ENCODE assay signal across 1 cellular context in the genomic region with DNA sequence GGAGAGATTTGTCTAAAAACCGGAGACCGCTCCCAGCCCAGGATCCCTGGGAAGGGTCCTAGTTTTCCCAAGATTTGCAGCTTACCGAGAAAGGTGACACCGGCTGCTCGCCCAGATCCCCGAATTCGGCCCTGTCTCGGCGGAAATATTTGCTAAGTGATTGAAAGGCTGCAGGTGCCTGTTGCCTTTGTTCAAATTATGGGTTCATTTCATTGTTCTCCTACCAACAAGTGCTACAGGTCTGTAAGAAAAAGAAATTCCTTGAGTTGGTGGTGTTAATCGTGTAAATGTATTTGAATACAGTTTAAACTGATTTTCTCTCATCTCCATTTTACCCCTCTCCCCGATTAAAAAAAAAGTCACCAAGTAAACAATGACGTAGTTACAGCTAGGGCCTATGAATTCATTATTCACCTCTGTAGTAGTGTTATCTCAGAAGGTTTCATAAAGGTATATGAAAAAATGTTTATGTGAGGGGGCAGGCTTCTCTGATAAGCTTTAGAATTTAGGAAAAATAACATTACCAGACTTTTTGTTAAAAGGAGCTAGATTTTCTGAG.
TF ChIP-seq lines count a peak whose summit lies in the region.

No MANE protein-coding gene starts in this region.

TF ChIP-seq in HEK293, 187 proteins besides CTCF, POLR2A, EP300 and RAD21 (continued from another document and continues in another):
- TF ChIP-seq, protein P1, sequence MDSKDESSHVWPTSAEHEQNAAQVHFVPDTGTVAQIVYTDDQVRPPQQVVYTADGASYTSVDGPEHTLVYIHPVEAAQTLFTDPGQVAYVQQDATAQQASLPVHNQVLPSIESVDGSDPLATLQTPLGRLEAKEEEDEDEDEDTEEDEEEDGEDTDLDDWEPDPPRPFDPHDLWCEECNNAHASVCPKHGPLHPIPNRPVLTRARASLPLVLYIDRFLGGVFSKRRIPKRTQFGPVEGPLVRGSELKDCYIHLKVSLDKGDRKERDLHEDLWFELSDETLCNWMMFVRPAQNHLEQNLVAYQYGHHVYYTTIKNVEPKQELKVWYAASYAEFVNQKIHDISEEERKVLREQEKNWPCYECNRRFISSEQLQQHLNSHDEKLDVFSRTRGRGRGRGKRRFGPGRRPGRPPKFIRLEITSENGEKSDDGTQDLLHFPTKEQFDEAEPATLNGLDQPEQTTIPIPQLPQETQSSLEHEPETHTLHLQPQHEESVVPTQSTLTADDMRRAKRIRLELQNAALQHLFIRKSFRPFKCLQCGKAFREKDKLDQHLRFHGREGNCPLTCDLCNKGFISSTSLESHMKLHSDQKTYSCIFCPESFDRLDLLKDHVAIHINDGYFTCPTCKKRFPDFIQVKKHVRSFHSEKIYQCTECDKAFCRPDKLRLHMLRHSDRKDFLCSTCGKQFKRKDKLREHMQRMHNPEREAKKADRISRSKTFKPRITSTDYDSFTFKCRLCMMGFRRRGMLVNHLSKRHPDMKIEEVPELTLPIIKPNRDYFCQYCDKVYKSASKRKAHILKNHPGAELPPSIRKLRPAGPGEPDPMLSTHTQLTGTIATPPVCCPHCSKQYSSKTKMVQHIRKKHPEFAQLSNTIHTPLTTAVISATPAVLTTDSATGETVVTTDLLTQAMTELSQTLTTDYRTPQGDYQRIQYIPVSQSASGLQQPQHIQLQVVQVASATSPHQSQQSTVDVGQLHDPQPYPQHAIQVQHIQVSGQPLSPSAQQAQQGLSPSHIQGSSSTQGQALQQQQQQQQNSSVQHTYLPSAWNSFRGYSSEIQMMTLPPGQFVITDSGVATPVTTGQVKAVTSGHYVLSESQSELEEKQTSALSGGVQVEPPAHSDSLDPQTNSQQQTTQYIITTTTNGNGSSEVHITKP (tag by site-specific recombination; IDR thresholded peaks at IDR 0.05), result peak; percentile 44
- TF ChIP-seq, protein P2, sequence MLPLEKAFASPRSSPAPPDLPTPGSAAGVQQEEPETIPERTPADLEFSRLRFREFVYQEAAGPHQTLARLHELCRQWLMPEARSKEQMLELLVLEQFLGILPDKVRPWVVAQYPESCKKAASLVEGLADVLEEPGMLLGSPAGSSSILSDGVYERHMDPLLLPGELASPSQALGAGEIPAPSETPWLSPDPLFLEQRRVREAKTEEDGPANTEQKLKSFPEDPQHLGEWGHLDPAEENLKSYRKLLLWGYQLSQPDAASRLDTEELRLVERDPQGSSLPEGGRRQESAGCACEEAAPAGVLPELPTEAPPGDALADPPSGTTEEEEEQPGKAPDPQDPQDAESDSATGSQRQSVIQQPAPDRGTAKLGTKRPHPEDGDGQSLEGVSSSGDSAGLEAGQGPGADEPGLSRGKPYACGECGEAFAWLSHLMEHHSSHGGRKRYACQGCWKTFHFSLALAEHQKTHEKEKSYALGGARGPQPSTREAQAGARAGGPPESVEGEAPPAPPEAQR (tag by site-specific recombination; IDR thresholded peaks at IDR 0.05), result no peak
- TF ChIP-seq ZNF146 (tag by site-specific recombination; IDR thresholded peaks at IDR 0.05) (no peak), YY2 (tag by site-specific recombination; IDR thresholded peaks at IDR 0.05) (no peak), ZSCAN16 (tag by site-specific recombination; IDR thresholded peaks at IDR 0.05) (no peak), ZFP37 (tag by site-specific recombination; IDR thresholded peaks at IDR 0.05) (no peak), ZNF600 (tag by site-specific recombination; IDR thresholded peaks at IDR 0.05) (no peak), ZFP3 (tag by site-specific recombination; IDR thresholded peaks at IDR 0.05; ENCODE audit: low read depth) (no peak), ZNF626 (tag by site-specific recombination; IDR thresholded peaks at IDR 0.05) (no peak), ZNF629 (tag by site-specific recombination; IDR thresholded peaks at IDR 0.05) (peak; percentile 81), ZXDB (tag by site-specific recombination; IDR thresholded peaks at IDR 0.05) (0 out of 2 replicates have a peak, but pooled peaks have one; percentile 4), ZNF404 (tag by site-specific recombination; IDR thresholded peaks at IDR 0.05) (no peak), KLF1 (tag by site-specific recombination; IDR thresholded peaks at IDR 0.05) (no peak), ZNF341 (tag by site-specific recombination; IDR thresholded peaks at IDR 0.05; ENCODE audit: low read depth) (no peak), HOXA7 (CRISPR knock-in tag; IDR thresholded peaks at IDR 0.05; ENCODE audit: borderline replicate concordance) (no peak), ZNF560 (tag by site-specific recombination; IDR thresholded peaks at IDR 0.05; ENCODE audit: borderline replicate concordance) (no peak), ZNF501 (tag by site-specific recombination; IDR thresholded peaks at IDR 0.05) (peak; percentile 40; the same call in 1 of the 2 replicates), ZNF24 (tag by site-specific recombination; IDR thresholded peaks at IDR 0.05) (peak; percentile 75; the same call in 1 of the 2 replicates), HOXD13 (CRISPR knock-in tag; IDR thresholded peaks at IDR 0.05; ENCODE audit: borderline replicate concordance) (no peak), ZNF510 (tag by site-specific recombination; IDR thresholded peaks at IDR 0.05; ENCODE audit: insufficient replicate concordance) (no peak), ZNF561 (tag by site-specific recombination; IDR thresholded peaks at IDR 0.05; ENCODE audit: borderline replicate concordance) (0 out of 2 replicates have a peak, but pooled peaks have one; percentile 49), ZNF37A (tag by site-specific recombination; IDR thresholded peaks at IDR 0.05) (no peak), ZSCAN23 (tag by site-specific recombination; IDR thresholded peaks at IDR 0.05) (no peak), ZNF16 (tag by site-specific recombination; IDR thresholded peaks at IDR 0.05; ENCODE audit: low read depth) (no peak), ZNF114 (tag by site-specific recombination; IDR thresholded peaks at IDR 0.05) (no peak)
- TF ChIP-seq, protein P3, sequence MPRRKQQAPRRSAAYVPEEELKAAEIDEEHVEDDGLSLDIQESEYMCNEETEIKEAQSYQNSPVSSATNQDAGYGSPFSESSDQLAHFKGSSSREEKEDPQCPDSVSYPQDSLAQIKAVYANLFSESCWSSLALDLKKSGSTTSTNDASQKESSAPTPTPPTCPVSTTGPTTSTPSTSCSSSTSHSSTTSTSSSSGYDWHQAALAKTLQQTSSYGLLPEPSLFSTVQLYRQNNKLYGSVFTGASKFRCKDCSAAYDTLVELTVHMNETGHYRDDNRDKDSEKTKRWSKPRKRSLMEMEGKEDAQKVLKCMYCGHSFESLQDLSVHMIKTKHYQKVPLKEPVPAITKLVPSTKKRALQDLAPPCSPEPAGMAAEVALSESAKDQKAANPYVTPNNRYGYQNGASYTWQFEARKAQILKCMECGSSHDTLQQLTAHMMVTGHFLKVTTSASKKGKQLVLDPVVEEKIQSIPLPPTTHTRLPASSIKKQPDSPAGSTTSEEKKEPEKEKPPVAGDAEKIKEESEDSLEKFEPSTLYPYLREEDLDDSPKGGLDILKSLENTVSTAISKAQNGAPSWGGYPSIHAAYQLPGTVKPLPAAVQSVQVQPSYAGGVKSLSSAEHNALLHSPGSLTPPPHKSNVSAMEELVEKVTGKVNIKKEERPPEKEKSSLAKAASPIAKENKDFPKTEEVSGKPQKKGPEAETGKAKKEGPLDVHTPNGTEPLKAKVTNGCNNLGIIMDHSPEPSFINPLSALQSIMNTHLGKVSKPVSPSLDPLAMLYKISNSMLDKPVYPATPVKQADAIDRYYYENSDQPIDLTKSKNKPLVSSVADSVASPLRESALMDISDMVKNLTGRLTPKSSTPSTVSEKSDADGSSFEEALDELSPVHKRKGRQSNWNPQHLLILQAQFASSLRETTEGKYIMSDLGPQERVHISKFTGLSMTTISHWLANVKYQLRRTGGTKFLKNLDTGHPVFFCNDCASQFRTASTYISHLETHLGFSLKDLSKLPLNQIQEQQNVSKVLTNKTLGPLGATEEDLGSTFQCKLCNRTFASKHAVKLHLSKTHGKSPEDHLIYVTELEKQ (tag by site-specific recombination; IDR thresholded peaks at IDR 0.05; ENCODE audit: borderline replicate concordance), result no peak
- TF ChIP-seq, protein P4, sequence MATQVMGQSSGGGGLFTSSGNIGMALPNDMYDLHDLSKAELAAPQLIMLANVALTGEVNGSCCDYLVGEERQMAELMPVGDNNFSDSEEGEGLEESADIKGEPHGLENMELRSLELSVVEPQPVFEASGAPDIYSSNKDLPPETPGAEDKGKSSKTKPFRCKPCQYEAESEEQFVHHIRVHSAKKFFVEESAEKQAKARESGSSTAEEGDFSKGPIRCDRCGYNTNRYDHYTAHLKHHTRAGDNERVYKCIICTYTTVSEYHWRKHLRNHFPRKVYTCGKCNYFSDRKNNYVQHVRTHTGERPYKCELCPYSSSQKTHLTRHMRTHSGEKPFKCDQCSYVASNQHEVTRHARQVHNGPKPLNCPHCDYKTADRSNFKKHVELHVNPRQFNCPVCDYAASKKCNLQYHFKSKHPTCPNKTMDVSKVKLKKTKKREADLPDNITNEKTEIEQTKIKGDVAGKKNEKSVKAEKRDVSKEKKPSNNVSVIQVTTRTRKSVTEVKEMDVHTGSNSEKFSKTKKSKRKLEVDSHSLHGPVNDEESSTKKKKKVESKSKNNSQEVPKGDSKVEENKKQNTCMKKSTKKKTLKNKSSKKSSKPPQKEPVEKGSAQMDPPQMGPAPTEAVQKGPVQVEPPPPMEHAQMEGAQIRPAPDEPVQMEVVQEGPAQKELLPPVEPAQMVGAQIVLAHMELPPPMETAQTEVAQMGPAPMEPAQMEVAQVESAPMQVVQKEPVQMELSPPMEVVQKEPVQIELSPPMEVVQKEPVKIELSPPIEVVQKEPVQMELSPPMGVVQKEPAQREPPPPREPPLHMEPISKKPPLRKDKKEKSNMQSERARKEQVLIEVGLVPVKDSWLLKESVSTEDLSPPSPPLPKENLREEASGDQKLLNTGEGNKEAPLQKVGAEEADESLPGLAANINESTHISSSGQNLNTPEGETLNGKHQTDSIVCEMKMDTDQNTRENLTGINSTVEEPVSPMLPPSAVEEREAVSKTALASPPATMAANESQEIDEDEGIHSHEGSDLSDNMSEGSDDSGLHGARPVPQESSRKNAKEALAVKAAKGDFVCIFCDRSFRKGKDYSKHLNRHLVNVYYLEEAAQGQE (tag by site-specific recombination; IDR thresholded peaks at IDR 0.05), result no peak
- TF ChIP-seq, protein P5, sequence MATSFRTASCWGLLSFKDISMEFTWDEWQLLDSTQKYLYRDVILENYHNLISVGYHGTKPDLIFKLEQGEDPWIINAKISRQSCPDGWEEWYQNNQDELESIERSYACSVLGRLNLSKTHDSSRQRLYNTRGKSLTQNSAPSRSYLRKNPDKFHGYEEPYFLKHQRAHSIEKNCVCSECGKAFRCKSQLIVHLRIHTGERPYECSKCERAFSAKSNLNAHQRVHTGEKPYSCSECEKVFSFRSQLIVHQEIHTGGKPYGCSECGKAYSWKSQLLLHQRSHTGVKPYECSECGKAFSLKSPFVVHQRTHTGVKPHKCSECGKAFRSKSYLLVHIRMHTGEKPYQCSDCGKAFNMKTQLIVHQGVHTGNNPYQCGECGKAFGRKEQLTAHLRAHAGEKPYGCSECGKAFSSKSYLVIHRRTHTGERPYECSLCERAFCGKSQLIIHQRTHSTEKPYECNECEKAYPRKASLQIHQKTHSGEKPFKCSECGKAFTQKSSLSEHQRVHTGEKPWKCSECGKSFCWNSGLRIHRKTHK (tag by site-specific recombination; IDR thresholded peaks at IDR 0.05), result no peak
- TF ChIP-seq, protein P6, sequence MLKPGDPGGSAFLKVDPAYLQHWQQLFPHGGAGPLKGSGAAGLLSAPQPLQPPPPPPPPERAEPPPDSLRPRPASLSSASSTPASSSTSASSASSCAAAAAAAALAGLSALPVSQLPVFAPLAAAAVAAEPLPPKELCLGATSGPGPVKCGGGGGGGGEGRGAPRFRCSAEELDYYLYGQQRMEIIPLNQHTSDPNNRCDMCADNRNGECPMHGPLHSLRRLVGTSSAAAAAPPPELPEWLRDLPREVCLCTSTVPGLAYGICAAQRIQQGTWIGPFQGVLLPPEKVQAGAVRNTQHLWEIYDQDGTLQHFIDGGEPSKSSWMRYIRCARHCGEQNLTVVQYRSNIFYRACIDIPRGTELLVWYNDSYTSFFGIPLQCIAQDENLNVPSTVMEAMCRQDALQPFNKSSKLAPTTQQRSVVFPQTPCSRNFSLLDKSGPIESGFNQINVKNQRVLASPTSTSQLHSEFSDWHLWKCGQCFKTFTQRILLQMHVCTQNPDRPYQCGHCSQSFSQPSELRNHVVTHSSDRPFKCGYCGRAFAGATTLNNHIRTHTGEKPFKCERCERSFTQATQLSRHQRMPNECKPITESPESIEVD (tag by site-specific recombination; IDR thresholded peaks at IDR 0.05), result peak; percentile 95
- TF ChIP-seq, protein P7, sequence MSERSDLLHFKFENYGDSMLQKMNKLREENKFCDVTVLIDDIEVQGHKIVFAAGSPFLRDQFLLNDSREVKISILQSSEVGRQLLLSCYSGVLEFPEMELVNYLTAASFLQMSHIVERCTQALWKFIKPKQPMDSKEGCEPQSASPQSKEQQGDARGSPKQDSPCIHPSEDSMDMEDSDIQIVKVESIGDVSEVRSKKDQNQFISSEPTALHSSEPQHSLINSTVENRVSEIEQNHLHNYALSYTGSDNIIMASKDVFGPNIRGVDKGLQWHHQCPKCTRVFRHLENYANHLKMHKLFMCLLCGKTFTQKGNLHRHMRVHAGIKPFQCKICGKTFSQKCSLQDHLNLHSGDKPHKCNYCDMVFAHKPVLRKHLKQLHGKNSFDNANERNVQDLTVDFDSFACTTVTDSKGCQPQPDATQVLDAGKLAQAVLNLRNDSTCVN (tag by site-specific recombination; optimal IDR thresholded peaks at IDR 0.05), result no peak
- TF ChIP-seq, protein P8, sequence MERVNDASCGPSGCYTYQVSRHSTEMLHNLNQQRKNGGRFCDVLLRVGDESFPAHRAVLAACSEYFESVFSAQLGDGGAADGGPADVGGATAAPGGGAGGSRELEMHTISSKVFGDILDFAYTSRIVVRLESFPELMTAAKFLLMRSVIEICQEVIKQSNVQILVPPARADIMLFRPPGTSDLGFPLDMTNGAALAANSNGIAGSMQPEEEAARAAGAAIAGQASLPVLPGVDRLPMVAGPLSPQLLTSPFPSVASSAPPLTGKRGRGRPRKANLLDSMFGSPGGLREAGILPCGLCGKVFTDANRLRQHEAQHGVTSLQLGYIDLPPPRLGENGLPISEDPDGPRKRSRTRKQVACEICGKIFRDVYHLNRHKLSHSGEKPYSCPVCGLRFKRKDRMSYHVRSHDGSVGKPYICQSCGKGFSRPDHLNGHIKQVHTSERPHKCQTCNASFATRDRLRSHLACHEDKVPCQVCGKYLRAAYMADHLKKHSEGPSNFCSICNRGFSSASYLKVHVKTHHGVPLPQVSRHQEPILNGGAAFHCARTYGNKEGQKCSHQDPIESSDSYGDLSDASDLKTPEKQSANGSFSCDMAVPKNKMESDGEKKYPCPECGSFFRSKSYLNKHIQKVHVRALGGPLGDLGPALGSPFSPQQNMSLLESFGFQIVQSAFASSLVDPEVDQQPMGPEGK (tag by site-specific recombination; IDR thresholded peaks at IDR 0.05), result 0 out of 2 replicates have a peak, but pooled peaks have one; percentile 25
- TF ChIP-seq, protein P9, sequence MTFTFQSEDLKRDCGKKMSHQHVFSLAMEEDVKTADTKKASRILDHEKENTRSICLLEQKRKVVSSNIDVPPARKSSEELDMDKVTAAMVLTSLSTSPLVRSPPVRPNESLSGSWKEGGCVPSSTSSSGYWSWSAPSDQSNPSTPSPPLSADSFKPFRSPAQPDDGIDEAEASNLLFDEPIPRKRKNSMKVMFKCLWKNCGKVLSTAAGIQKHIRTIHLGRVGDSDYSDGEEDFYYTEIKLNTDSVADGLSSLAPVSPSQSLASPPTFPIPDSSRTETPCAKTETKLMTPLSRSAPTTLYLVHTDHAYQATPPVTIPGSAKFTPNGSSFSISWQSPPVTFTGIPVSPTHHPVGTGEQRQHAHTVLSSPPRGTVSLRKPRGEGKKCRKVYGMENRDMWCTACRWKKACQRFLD (tag by site-specific recombination; IDR thresholded peaks at IDR 0.05), result no peak
